ENCODE assay signal across 12 cellular contexts in the genomic region with DNA sequence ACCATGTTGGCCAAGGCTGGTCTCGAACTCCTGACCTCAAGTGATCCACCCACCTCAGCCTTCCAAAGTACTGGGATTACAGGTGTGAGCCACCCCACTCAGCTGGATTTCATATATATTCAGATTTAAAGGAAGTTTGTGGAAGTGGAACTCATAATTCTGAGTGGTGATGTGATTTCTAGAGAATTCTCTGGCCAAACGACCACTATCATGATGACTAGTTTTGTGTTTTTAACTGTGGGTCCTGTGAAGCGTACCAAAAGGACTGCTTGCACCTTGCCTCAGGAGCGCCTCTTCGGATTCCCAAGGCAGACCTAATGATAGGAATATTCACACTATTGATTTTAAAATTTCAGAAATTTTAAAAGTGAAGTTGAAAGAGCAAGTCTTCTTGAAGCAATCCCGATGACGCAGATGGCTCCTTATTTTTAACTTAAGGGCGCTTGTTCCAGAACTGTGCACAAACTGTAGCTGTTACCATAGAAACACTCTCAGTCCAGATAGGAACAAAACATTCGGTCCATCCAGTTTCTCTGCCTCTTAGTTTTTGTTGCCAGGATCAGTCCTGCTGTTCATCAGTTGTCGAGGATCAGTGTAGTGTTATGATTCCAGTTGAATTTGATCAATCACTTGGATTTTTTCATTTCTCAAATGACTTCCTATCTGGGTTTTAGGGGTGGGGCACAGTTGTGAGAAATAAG. TPM values are rescaled to one million over a fixed set of nuclear protein-coding genes. Genes with fewer than 3 reads are reported as not detected.
A peak's percentile ranks its signal among the peaks of the same experiment; 100 is the strongest.
DNase-seq lines count a peak whose midpoint lies in the region; ATAC-seq and TF ChIP-seq lines count a peak whose summit lies in the region.
"Had no signal": no experiment of that assay in that cellular context is flagged by ENCODE, and none has a peak within 500 bp of the region (broad histone marks: within the 10 kb centered on the region; RNA-seq: fewer than 3 reads in every experiment).

No MANE protein-coding gene starts in this region.

- H3K4me1 ChIP-seq in heart left ventricle (peaks cover 0 to 53% (median 21%) of the 10 kb centered on the region in 12 donors), SK-N-SH (ENCODE audit: control insufficient read depth in 1 of 2, insufficient read depth in 2 of 2, low read depth in 1 of 2, low read length in 1 of 2) (peaks cover 0 to 3% of the 10 kb centered on the region in 2 experiments; a peak in 1 of 4 replicates)

- no peaks in the 10 kb centered on the region for H4K20me1 ChIP-seq in SK-N-SH (ENCODE audit: insufficient read depth)

- no peak overlapping the region for H3K4me3 ChIP-seq in heart left ventricle
- no peak overlapping the region for H3K4me3 ChIP-seq in SK-N-SH (ENCODE audit: low read depth in 2 of 2, low read length in 1 of 2)
- no peak overlapping the region for H3K4me3 ChIP-seq in brain microvascular endothelial cell (ENCODE audit: low read depth, low read length)

- peaks cover 38% of the 10 kb centered on the region for H3K4me1 Mint-ChIP-seq in CD4-positive, alpha-beta T cell (ENCODE audit: low read depth)
- H3K4me1 Mint-ChIP-seq in activated naive CD8-positive, alpha-beta T cell treated with anti-CD3 and anti-CD28 coated beads, Interleukin-2, amount 50 U/mL, for 24 hours: peaks cover 63% of the 10 kb centered on the region

- peaks cover 9% of the 10 kb centered on the region for H3K36me3 Mint-ChIP-seq in CD4-positive, alpha-beta T cell (ENCODE audit: low read depth)
- peaks cover 8% of the 10 kb centered on the region for H3K36me3 Mint-ChIP-seq in activated naive CD8-positive, alpha-beta T cell treated with anti-CD3 and anti-CD28 coated beads, Interleukin-2, amount 50 U/mL, for 24 hours (ENCODE audit: low read depth)

- H3K36me3 ChIP-seq in heart left ventricle (peaks cover 0 to 11% (median 4%) of the 10 kb centered on the region in 9 donors), SK-N-SH (replicated peaks in 1 of 2; ENCODE audit: control insufficient read depth in 1 of 2, insufficient read depth in 2 of 2, low read length in 1 of 2) (no peaks in the 10 kb centered on the region), brain microvascular endothelial cell (replicated peaks) (peaks cover 2% of the 10 kb centered on the region)

- H3K27me3 Mint-ChIP-seq in CD4-positive, alpha-beta T cell: no peaks in the 10 kb centered on the region
- H3K27me3 Mint-ChIP-seq in activated naive CD8-positive, alpha-beta T cell treated with anti-CD3 and anti-CD28 coated beads, Interleukin-2, amount 50 U/mL, for 24 hours: no peaks in the 10 kb centered on the region
- H3K27me3 Mint-ChIP-seq: activated T-cell treated with anti-CD3 and anti-CD28 coated beads, Interleukin-2, amount 50 U/mL, for 24 hours had no signal

- no peak overlapping the region for H3K4me2 ChIP-seq in SK-N-SH

- TF ChIP-seq CTCF in CD4-positive, alpha-beta T cell (IDR thresholded peaks at IDR 0.05): no peak
- TF ChIP-seq CTCF in heart left ventricle (IDR thresholded peaks at IDR 0.05): no peak
- TF ChIP-seq CTCF in SK-N-SH (IDR thresholded peaks at IDR 0.05): no peak
- no peak for TF ChIP-seq CTCF in brain microvascular endothelial cell (IDR thresholded peaks at IDR 0.05; ENCODE audit: low read depth, low read length, missing control alignments)

- intact Hi-C loops in CD4-positive, alpha-beta T cell (cut with DNase I, micrococcal nuclease): no loop called here
- intact Hi-C loops in heart left ventricle (cut with DNase I) (loop anchor here in 1 of 10 donors (5.0 kb wide), 1 partner anchor 93 kb away; no protein-coding TSS in a partner anchor), sciatic nerve (cut with DNase I) (no loop called here)

- H3F3A ChIP-seq in SK-N-SH (replicated peaks; ENCODE audit: insufficient read depth): no peaks in the 10 kb centered on the region

- H3K79me2 ChIP-seq in SK-N-SH (ENCODE audit: insufficient read depth): no peaks in the 10 kb centered on the region

- no peak overlapping the region for H3K9ac ChIP-seq in SK-N-SH

- WGBS in heart left ventricle, 4 donors: 60 to 79% (median 72%) methylated on average over 10 of the region's 10 CpGs
- WGBS in SK-N-SH (ENCODE audit: low lambda C conversion rate): 61% methylated on average over 10 of the region's 10 CpGs

- H3K27ac ChIP-seq in CD4-positive, alpha-beta T cell (ENCODE audit: low read depth, low read length): no peak overlapping the region
- H3K27ac ChIP-seq in heart left ventricle (peak overlapping the region in 10 of 12 donors; percentile 18 to 71 (median 51)), SK-N-SH (ENCODE audit: low read depth in 2 of 2, low read length in 1 of 2) (no peak overlapping the region), brain microvascular endothelial cell (no peak overlapping the region)

- no peak for TF ChIP-seq RAD21 in SK-N-SH (IDR thresholded peaks at IDR 0.05; ENCODE audit: low read length)

- DNase-seq in CD4-positive, alpha-beta T cell: no peak
- no peak for DNase-seq in activated naive CD8-positive, alpha-beta T cell treated with anti-CD3 and anti-CD28 coated beads, Interleukin-2, amount 50 U/mL, for 24 hours
- DNase-seq in heart left ventricle: no peak
- no peak for DNase-seq in sciatic nerve (ENCODE audit: low spot score)
- DNase-seq in SK-N-SH: no peak
- DNase-seq in NCI-H1417 treated with DMSO at 0.1 percent for 48 hours (lab: John Stamatoyannopoulos, UW): no peak
- DNase-seq in NCI-H748 treated with DMSO at 0.1 percent for 48 hours (lab: John Stamatoyannopoulos, UW): no peak
- DNase-seq in brain microvascular endothelial cell: no peak
- DNase-seq: activated T-cell treated with anti-CD3 and anti-CD28 coated beads, Interleukin-2, amount 50 U/mL, for 24 hours; NCI-H446 treated with DMSO at 0.1 percent for 48 hours had no signal

- no peak overlapping the region for H2AFZ ChIP-seq in SK-N-SH (ENCODE audit: low read depth)

- CTCF ChIA-PET in CD4-positive, alpha-beta T cell (lab: Charles Lee): no interaction called here
- CTCF ChIA-PET in SK-N-SH (lab: Yijun Ruan, JAX): interaction anchor here (6.9 kb wide), 1 partner anchor 15 kb away, joined by 45 read pairs; no protein-coding TSS in a partner anchor

- peak overlapping the region; percentile 20 for H3K27ac Mint-ChIP-seq in CD4-positive, alpha-beta T cell
- peak overlapping the region; percentile 46 for H3K27ac Mint-ChIP-seq in activated naive CD8-positive, alpha-beta T cell treated with anti-CD3 and anti-CD28 coated beads, Interleukin-2, amount 50 U/mL, for 24 hours
- H3K27ac Mint-ChIP-seq: activated T-cell treated with anti-CD3 and anti-CD28 coated beads, Interleukin-2, amount 50 U/mL, for 24 hours; brain; nephron had no signal

- H3K9me2 ChIP-seq in SK-N-SH: no peaks in the 10 kb centered on the region

- H3K4me3 Mint-ChIP-seq in CD4-positive, alpha-beta T cell: no peak overlapping the region
- H3K4me3 Mint-ChIP-seq in activated naive CD8-positive, alpha-beta T cell treated with anti-CD3 and anti-CD28 coated beads, Interleukin-2, amount 50 U/mL, for 24 hours: no peak overlapping the region
- H3K4me3 Mint-ChIP-seq: activated T-cell treated with anti-CD3 and anti-CD28 coated beads, Interleukin-2, amount 50 U/mL, for 24 hours; brain; nephron had no signal

- TF ChIP-seq EP300 in SK-N-SH (IDR thresholded peaks at IDR 0.05; ENCODE audit: borderline replicate concordance in 1 of 2, low read depth in 1 of 2, low read length in 1 of 2): no peak

- H3K9me3 ChIP-seq in CD4-positive, alpha-beta T cell (ENCODE audit: control insufficient read depth, low read length): no peaks in the 10 kb centered on the region
- H3K9me3 ChIP-seq in heart left ventricle (no peaks in the 10 kb centered on the region), SK-N-SH (no peaks in the 10 kb centered on the region)

- TF ChIP-seq POLR2A in heart left ventricle (IDR thresholded peaks at IDR 0.05): no peak

- in situ Hi-C loops in brain microvascular endothelial cell (cut with HindIII; ENCODE audit: low pct_ligation_motif_present, low sequenced_read_pairs): no loop called here

- POLR2A ChIA-PET in CD4-positive, alpha-beta T cell (lab: Charles Lee): no interaction called here
- POLR2A ChIA-PET in SK-N-SH (lab: Yijun Ruan, JAX): no interaction called here

- ATAC-seq in CD4-positive, alpha-beta T cell (ENCODE audit: poor library complexity): no peak
- no peak for ATAC-seq in activated naive CD8-positive, alpha-beta T cell treated with anti-CD3 and anti-CD28 coated beads, Interleukin-2, amount 50 U/mL, for 24 hours
- ATAC-seq in heart left ventricle: peak; percentile 49 to 78 (median 74)
- ATAC-seq in sciatic nerve: peak; percentile 83

- no peaks in the 10 kb centered on the region for H3K27me3 ChIP-seq in CD4-positive, alpha-beta T cell (ENCODE audit: control insufficient read depth, insufficient read depth, low read length)
- H3K27me3 ChIP-seq in heart left ventricle (no peaks in the 10 kb centered on the region), SK-N-SH (ENCODE audit: insufficient read depth) (no peaks in the 10 kb centered on the region; the same call in 1 of the 2 replicates), brain microvascular endothelial cell (replicated peaks) (no peaks in the 10 kb centered on the region)

- no peaks in the 10 kb centered on the region for H3K9me3 Mint-ChIP-seq in CD4-positive, alpha-beta T cell
- H3K9me3 Mint-ChIP-seq in activated naive CD8-positive, alpha-beta T cell treated with anti-CD3 and anti-CD28 coated beads, Interleukin-2, amount 50 U/mL, for 24 hours: no peaks in the 10 kb centered on the region
- H3K9me3 Mint-ChIP-seq: activated T-cell treated with anti-CD3 and anti-CD28 coated beads, Interleukin-2, amount 50 U/mL, for 24 hours had no signal

TF ChIP-seq in SK-N-SH, 30 proteins besides CTCF, POLR2A, EP300 and RAD21:
- TF ChIP-seq MEF2A (IDR thresholded peaks at IDR 0.05; ENCODE audit: borderline replicate concordance, low read depth) (no peak), YY1 (IDR thresholded peaks at IDR 0.05; ENCODE audit: low read depth) (no peak), FOSL2 (IDR thresholded peaks at IDR 0.05; ENCODE audit: borderline replicate concordance, low read depth) (no peak)
TF ChIP-seq in SK-N-SH: peak in this region for 0.

RNA-seq across cellular contexts. Expression of a gene that starts 51.7 kb away (rescaled TPM):
- total RNA-seq in CD4-positive, alpha-beta T cell: not detected
- total RNA-seq in heart left ventricle (10 to 100 TPM; 20.3 to 39.0 (median 29.8) TPM), sciatic nerve (9.1 TPM)
- polyA plus RNA-seq in heart left ventricle (1 to 10 TPM; 6.4 to 8.2 TPM), SK-N-SH (2012; rRNA removed) (1.1 and 1.5 TPM in 2 replicates)
- 0.76 and 1.2 TPM in 2 replicates for polyA plus RNA-seq in SK-N-SH (2012; cell fraction: cytosol; rRNA removed)
- 1.2 and 1.4 TPM in 2 replicates for polyA plus RNA-seq in SK-N-SH (2012; cell fraction: nucleus; rRNA removed)

Comparison
In these comparisons a context has a peak if more than half of its experiments do, and no peak if none do; other contexts are left out.
1. ATAC-seq: peak in heart left ventricle (4 of 4) and sciatic nerve (single experiment); none in CD4-positive, alpha-beta T cell (single experiment) and activated naive CD8-positive, alpha-beta T cell treated with anti-CD3 and anti-CD28 coated beads, Interleukin-2, amount 50 U/mL, for 24 hours (single experiment).
2. H3K27ac ChIP-seq: peak in heart left ventricle (10 of 12); none in CD4-positive, alpha-beta T cell (single experiment), SK-N-SH (0 of 2) and brain microvascular endothelial cell (single experiment).
3. RNA of a gene that starts 51.7 kb away (total RNA-seq): 20.3 to 39.0 TPM in heart left ventricle and 9.1 TPM in sciatic nerve (single experiment); not detected in CD4-positive, alpha-beta T cell; every median in the first group is over 10 times any median in the second.